9 cellular contexts compared by ENCODE assay signal in genomic region chr6:112827793-112828192, GRCh38.
DNase-seq lines count a peak whose midpoint lies in the region; ATAC-seq and TF ChIP-seq lines count a peak whose summit lies in the region.
"Had no signal": no experiment of that assay in that cellular context is flagged by ENCODE, and none has a peak within 500 bp of the region (broad histone marks: within the 10 kb centered on the region; RNA-seq: fewer than 3 reads in every experiment).

No MANE protein-coding gene starts in this region.

- H3K79me2 ChIP-seq in mammary epithelial cell (ENCODE audit: insufficient read depth, low read length) = no peaks in the 10 kb centered on the region

- BruUV-seq in mammary epithelial cell (replicated peaks; lab: Mats Ljungman, UMichigan) = no TSS peak

- H3K27ac ChIP-seq in mammary epithelial cell (ENCODE audit: insufficient read depth, low read depth, low read length) (no peak overlapping the region), breast epithelium (no peak overlapping the region), body of pancreas (no peak overlapping the region)
- H3K27ac ChIP-seq: skin epidermis had no signal

- H2AFZ ChIP-seq in mammary epithelial cell (ENCODE audit: low read depth, low read length) = peak overlapping the region; percentile 78

- TF ChIP-seq POLR2A in breast epithelium (IDR thresholded peaks at IDR 0.05) (no peak), body of pancreas (IDR thresholded peaks at IDR 0.05) (no peak)

- 43% methylated on average over 2 of the region's 2 CpGs for WGBS in mammary epithelial cell (ENCODE audit: low coverage, missing lambda C conversion rate)
- 31 to 47% methylated on average over 2 of the region's 2 CpGs for WGBS in body of pancreas, 2 donors

- dilution Hi-C loops in mammary epithelial cell (cut with HindIII; ENCODE audit: low sequenced_read_pairs) = no loop called here

- no peak overlapping the region for H3K9ac ChIP-seq in mammary epithelial cell (ENCODE audit: insufficient read depth, low read length)

- intact Hi-C loops in mammary epithelial cell (cut with micrococcal nuclease) = no loop called here
- intact Hi-C loops in breast epithelium (cut with DNase I; ENCODE audit: low total_unique reads) = no loop called here
- intact Hi-C loops in body of pancreas (cut with DNase I) = no loop called here

- H3K4me3 ChIP-seq in mammary epithelial cell (replicated peaks in 1 of 3; ENCODE audit: insufficient read depth in 1 of 3, low read depth in 2 of 3, low read length in 3 of 3) (no peak overlapping the region), breast epithelium (no peak overlapping the region), body of pancreas (no peak overlapping the region)
- H3K4me3 ChIP-seq: skin epidermis had no signal

- H3K4me1 ChIP-seq in mammary epithelial cell (ENCODE audit: insufficient read depth, low read length) = peaks cover 8% of the 10 kb centered on the region
- H3K4me1 ChIP-seq in breast epithelium = no peaks in the 10 kb centered on the region
- H3K4me1 ChIP-seq in body of pancreas = no peaks in the 10 kb centered on the region

- no peaks in the 10 kb centered on the region for H4K20me1 ChIP-seq in mammary epithelial cell (ENCODE audit: insufficient read depth, low read length)

- no peak overlapping the region for H3K4me2 ChIP-seq in mammary epithelial cell (ENCODE audit: insufficient read depth, low read depth, low read length)

- in situ Hi-C loops in mammary epithelial cell (cut with MboI; ENCODE audit: low sequenced_read_pairs in 2 of 2) = no loop called here

- H3K27me3 ChIP-seq in mammary epithelial cell (ENCODE audit: insufficient read depth, low read length) = no peaks in the 10 kb centered on the region
- no peaks in the 10 kb centered on the region for H3K27me3 ChIP-seq in breast epithelium
- no peaks in the 10 kb centered on the region for H3K27me3 ChIP-seq in body of pancreas

- ATAC-seq in HG03139 (IDR thresholded peaks at IDR 0.05; ENCODE audit: unreplicated experiment) = peak; percentile 84
- no peak for ATAC-seq in body of pancreas

- DNase-seq in mammary epithelial cell (no peak), breast epithelium (ENCODE audit: low spot score in 2 of 2) (no peak), body of pancreas (peak in 3 of 4 donors; percentile 12 to 41 (median 16)), ecto neural progenitor cell (ENCODE audit: low spot score) (no peak), NCI-H345 treated with DMSO at 0.1 percent for 48 hours (lab: John Stamatoyannopoulos, UW; ENCODE audit: unreplicated experiment) (no peak), germinal center (ENCODE audit: low spot score) (no peak), GDM1 (lab: John Stamatoyannopoulos, UW) (no peak)

- H3K9me3 ChIP-seq in mammary epithelial cell (replicated peaks; ENCODE audit: insufficient read depth, low read length) (no peaks in the 10 kb centered on the region), breast epithelium (no peaks in the 10 kb centered on the region), body of pancreas (no peaks in the 10 kb centered on the region)

- CTCF ChIA-PET in mammary epithelial cell (lab: Charles Lee; ENCODE audit: low non-redundant PET) = no interaction called here

- no peak for TF ChIP-seq CTCF in mammary epithelial cell (conservative IDR thresholded peaks at IDR 0.05 in 1 of 2, IDR thresholded peaks at IDR 0.05 in 1 of 2; ENCODE audit: extremely low read depth in 1 of 2, insufficient read depth in 1 of 2, low read depth in 1 of 2, low read length in 2 of 2)
- TF ChIP-seq CTCF in breast epithelium (IDR thresholded peaks at IDR 0.05) = no peak
- TF ChIP-seq CTCF in body of pancreas (IDR thresholded peaks at IDR 0.05) = no peak

- H3K36me3 ChIP-seq in mammary epithelial cell (ENCODE audit: insufficient read depth, low read length) = no peaks in the 10 kb centered on the region
- H3K36me3 ChIP-seq in breast epithelium = no peaks in the 10 kb centered on the region
- no peaks in the 10 kb centered on the region for H3K36me3 ChIP-seq in body of pancreas (replicated peaks in 1 of 2; ENCODE audit: insufficient read depth in 1 of 2, low read depth in 2 of 2)

Comparison
In these comparisons a context has a peak if more than half of its experiments do, and no peak if none do; other contexts are left out.
1. DNase-seq: peak in body of pancreas (3 of 4); none in mammary epithelial cell (single experiment), breast epithelium (0 of 2), ecto neural progenitor cell (single experiment), NCI-H345 treated with DMSO at 0.1 percent for 48 hours (single experiment), germinal center (single experiment) and GDM1 (single experiment).